In genomic region chr16:68575082-68575481, GRCh38 we compare ENCODE assay signal across 33 cellular contexts.
"Had no signal": no experiment of that assay in that cellular context is flagged by ENCODE, and none has a peak within 500 bp of the region (broad histone marks: within the 10 kb centered on the region; RNA-seq: fewer than 3 reads in every experiment).

No MANE protein-coding gene starts in this region.

- H3K27me3 Mint-ChIP-seq: activated B cell treated with CpG ODN at 0.5 μM for 24 hours; activated CD4-positive, alpha-beta memory T cell treated with anti-CD3 and anti-CD28 coated beads, Interleukin-2, amount 10 ng/mL, durations not matched to agents 7 days and 5 days; activated CD8-positive, alpha-beta memory T cell treated with anti-CD3 and anti-CD28 coated beads, Interleukin-2, amount 10 ng/mL, durations not matched to agents 7 days and 5 days; activated naive CD8-positive, alpha-beta T cell treated with anti-CD3 and anti-CD28 coated beads for 36 hours had no signal

- H3K4me3 ChIP-seq: K562, Peyer's patch had no signal

- DNase-seq: activated B cell treated with CpG ODN at 0.5 μM for 24 hours; activated CD4-positive, alpha-beta memory T cell treated with anti-CD3 and anti-CD28 coated beads, Interleukin-2, amount 10 ng/mL, durations not matched to agents 7 days and 5 days; activated CD4-positive, alpha-beta T cell treated with anti-CD3 and anti-CD28 coated beads for 1 hour; activated CD4-positive, alpha-beta T cell treated with anti-CD3 and anti-CD28 coated beads for 48 hours; activated CD8-positive, alpha-beta memory T cell treated with anti-CD3 and anti-CD28 coated beads for 24 hours; activated CD8-positive, alpha-beta memory T cell treated with anti-CD3 and anti-CD28 coated beads, Interleukin-2, amount 10 ng/mL, durations not matched to agents 7 days and 5 days; activated CD8-positive, alpha-beta memory T cell treated with anti-CD3 and anti-CD28 coated beads, Interleukin-2, amount 50 U/mL, for 48 hours; activated effector memory CD4-positive, alpha-beta T cell treated with anti-CD3 and anti-CD28 coated beads, Interleukin-2, amount 50 U/mL, for 16 hours; activated naive CD4-positive, alpha-beta T cell; activated naive CD4-positive, alpha-beta T cell treated with anti-CD3 and anti-CD28 coated beads, Interleukin-2, amount 50 U/mL, for 16 hours; activated naive CD8-positive, alpha-beta T cell treated with anti-CD3 and anti-CD28 coated beads for 36 hours; activated T-cell treated with anti-CD3 and anti-CD28 coated beads, Interleukin-2, amount 50 U/mL, for 48 hours; amniotic stem cell; aorta; brain microvascular endothelial cell; NCI-H1105; NCI-H1417 treated with DMSO at 0.1 percent for 48 hours; NCI-H1694; NCI-H1930; NCI-H2081 treated with DMSO at 0.1 percent for 48 hours; NCI-H226; NCI-H446 treated with DMSO at 0.1 percent for 48 hours; NCI-H524; PC-3; Peyer's patch; RPMI8226; SIG-M5; SW 1271; T-helper 1 cell; T-helper 2 cell; T-helper 9 cell had no signal

- H3K27me3 ChIP-seq: brain microvascular endothelial cell, Peyer's patch had no signal

- H3K36me3 ChIP-seq: brain microvascular endothelial cell, Peyer's patch had no signal

- H3K4me1 ChIP-seq: Peyer's patch had no signal

- H3K4me3 Mint-ChIP-seq: activated B cell treated with CpG ODN at 0.5 μM for 24 hours; activated CD4-positive, alpha-beta memory T cell treated with anti-CD3 and anti-CD28 coated beads, Interleukin-2, amount 10 ng/mL, durations not matched to agents 7 days and 5 days; activated CD8-positive, alpha-beta memory T cell treated with anti-CD3 and anti-CD28 coated beads, Interleukin-2, amount 10 ng/mL, durations not matched to agents 7 days and 5 days; activated naive CD8-positive, alpha-beta T cell treated with anti-CD3 and anti-CD28 coated beads for 36 hours had no signal

- H3K4me1 Mint-ChIP-seq: activated B cell treated with CpG ODN at 0.5 μM for 24 hours; activated CD4-positive, alpha-beta memory T cell treated with anti-CD3 and anti-CD28 coated beads, Interleukin-2, amount 10 ng/mL, durations not matched to agents 7 days and 5 days; activated CD8-positive, alpha-beta memory T cell treated with anti-CD3 and anti-CD28 coated beads, Interleukin-2, amount 10 ng/mL, durations not matched to agents 7 days and 5 days; activated naive CD8-positive, alpha-beta T cell treated with anti-CD3 and anti-CD28 coated beads for 36 hours had no signal

- H3K27ac Mint-ChIP-seq: activated B cell treated with CpG ODN at 0.5 μM for 24 hours; activated CD4-positive, alpha-beta memory T cell treated with anti-CD3 and anti-CD28 coated beads, Interleukin-2, amount 10 ng/mL, durations not matched to agents 7 days and 5 days; activated CD8-positive, alpha-beta memory T cell treated with anti-CD3 and anti-CD28 coated beads, Interleukin-2, amount 10 ng/mL, durations not matched to agents 7 days and 5 days; activated naive CD8-positive, alpha-beta T cell treated with anti-CD3 and anti-CD28 coated beads for 36 hours had no signal

- H3K27ac ChIP-seq: brain microvascular endothelial cell, Peyer's patch, VCaP had no signal
